In genomic region chr2:105288133-105288532, GRCh38 we compare ENCODE assay signal across 25 cellular contexts. TPM values are rescaled to one million over a fixed set of nuclear protein-coding genes. Genes with fewer than 3 reads are reported as not detected.
"Had no signal": no experiment of that assay in that cellular context is flagged by ENCODE, and none has a peak within 500 bp of the region (broad histone marks: within the 10 kb centered on the region; RNA-seq: fewer than 3 reads in every experiment).

No MANE protein-coding gene starts in this region.

- H3K4me1 Mint-ChIP-seq: brain had no signal

- H3K4me1 ChIP-seq: Peyer's patch, SJCRH30 had no signal

- DNase-seq: activated effector memory CD4-positive, alpha-beta T cell treated with anti-CD3 and anti-CD28 coated beads, Interleukin-2, amount 50 U/mL, for 16 hours; activated T-cell treated with anti-CD3 and anti-CD28 coated beads, Interleukin-2, amount 50 U/mL, for 4 hours; NCI-H1048; NCI-H146; NCI-H1930; NCI-H2171; NCI-H2227 treated with DMSO at 0.1 percent for 48 hours; NCI-H446 treated with DMSO at 0.1 percent for 48 hours; NCI-H524 treated with DMSO at 0.1 percent for 48 hours; NCI-H774; Right ventricle myocardium superior had no signal

- H3K4me3 Mint-ChIP-seq: activated CD8-positive, alpha-beta memory T cell treated with anti-CD3 and anti-CD28 coated beads, Interleukin-2, amount 10 ng/mL, durations not matched to agents 7 days and 5 days; activated T-cell treated with anti-CD3 and anti-CD28 coated beads, Interleukin-2, amount 50 U/mL, for 4 hours; brain; central memory CD8-positive, alpha-beta T cell had no signal

- H3K27me3 ChIP-seq: Peyer's patch, SJCRH30 had no signal

- H3K27ac ChIP-seq: Peyer's patch, RWPE1, SJCRH30, WERI-Rb-1 had no signal

- ATAC-seq: activated CD4-positive, CD25-positive, alpha-beta regulatory T cell treated with anti-CD3 and anti-CD28 coated beads, Interleukin-2, amount 50 U/mL, for 24 hours; activated naive CD4-positive, alpha-beta T cell treated with anti-CD3 and anti-CD28 coated beads, Interleukin-2, amount 50 U/mL, for 72 hours; activated T-cell treated with anti-CD3 and anti-CD28 coated beads, Interleukin-2, amount 50 U/mL, for 4 hours had no signal

- H3K27ac Mint-ChIP-seq: activated CD8-positive, alpha-beta memory T cell treated with anti-CD3 and anti-CD28 coated beads, Interleukin-2, amount 10 ng/mL, durations not matched to agents 7 days and 5 days had no signal

- H3K27me3 Mint-ChIP-seq: activated CD8-positive, alpha-beta memory T cell treated with anti-CD3 and anti-CD28 coated beads, Interleukin-2, amount 10 ng/mL, durations not matched to agents 7 days and 5 days; brain; central memory CD8-positive, alpha-beta T cell had no signal

- H3K4me3 ChIP-seq: Peyer's patch, SJCRH30 had no signal

- H3K9me3 ChIP-seq: Peyer's patch, SJCRH30, SK-N-SH had no signal

- H3K4me2 ChIP-seq: SK-N-SH had no signal

- H3K9ac ChIP-seq: SK-N-SH had no signal

- H3K9me3 Mint-ChIP-seq: activated naive CD4-positive, alpha-beta T cell treated with anti-CD3 and anti-CD28 coated beads, Interleukin-2, amount 50 U/mL, for 72 hours; activated T-cell treated with anti-CD3 and anti-CD28 coated beads, Interleukin-2, amount 50 U/mL, for 4 hours; brain; central memory CD8-positive, alpha-beta T cell had no signal

RNA-seq across cellular contexts. Expression of gene GPR45, which starts 46.6 kb away (rescaled TPM):
- total RNA-seq: activated CD8-positive, alpha-beta memory T cell treated with anti-CD3 and anti-CD28 coated beads, Interleukin-2, amount 10 ng/mL, durations not matched to agents 7 days and 5 days; activated naive CD4-positive, alpha-beta T cell treated with anti-CD3 and anti-CD28 coated beads, Interleukin-2, amount 50 U/mL, for 72 hours; activated T-cell treated with anti-CD3 and anti-CD28 coated beads, Interleukin-2, amount 50 U/mL, for 4 hours; astrocyte; LHCN-M2; M059J; Peyer's patch; Right ventricle myocardium superior; T-helper 2 cell treated with Interferon-gamma antibody and Interleukin-4, amounts not matched to agents 100 ng/mL and 5 ng/mL, for 36 hours had no signal
